In genomic region chr1:967466-968343, GRCh38 we compare ENCODE assay signal across 14 cellular contexts. TPM values are rescaled to one million over a fixed set of nuclear protein-coding genes. Genes with fewer than 3 reads are reported as not detected.
DNase-seq lines count a peak whose midpoint lies in the region; TF ChIP-seq lines count a peak whose summit lies in the region.
"Had no signal": no experiment of that assay in that cellular context is flagged by ENCODE, and none has a peak within 500 bp of the region (broad histone marks: within the 10 kb centered on the region; RNA-seq: fewer than 3 reads in every experiment).

No MANE protein-coding gene starts in this region.

- H3K27ac Mint-ChIP-seq in neural crest cell (ENCODE audit: unreplicated experiment): no peak overlapping the region

- 70% methylated on average over 2 of the region's 23 CpGs for WGBS in mammary epithelial cell (ENCODE audit: low coverage, missing lambda C conversion rate)

- no peaks in the 10 kb centered on the region for H3K9me3 Mint-ChIP-seq in neural crest cell
- H3K9me3 Mint-ChIP-seq: T-helper 2 cell treated with Interferon-gamma antibody and Interleukin-4, amounts not matched to agents 5 μg/mL and 100 μg/mL, for 36 hours had no signal

- H3K27me3 ChIP-seq in BLaER1 treated with 17β-estradiol and CSF1 and Interleukin-3, amounts not matched to agents 10 nM and 100 nM: peaks cover 19 to 52% (median 34%) of the 10 kb centered on the region in 11 experiments
- no peaks in the 10 kb centered on the region for H3K27me3 ChIP-seq in HAP-1 (ENCODE audit: low read depth)
- H3K27me3 ChIP-seq in mammary epithelial cell (ENCODE audit: insufficient read depth, low read length): no peaks in the 10 kb centered on the region
- peaks cover 23% of the 10 kb centered on the region for H3K27me3 ChIP-seq in BE2C

- DNase-seq in HAP-1 (ENCODE audit: low spot score in 2 of 2) (no peak), mammary epithelial cell (no peak), neural crest cell (ENCODE audit: low read depth, low spot score) (no peak), BE2C (no peak), kidney glomerular epithelial cell (lab: John Stamatoyannopoulos, UW) (no peak), glomerular visceral epithelial cell (ENCODE audit: extremely low spot score) (no peak)
- DNase-seq in activated effector memory CD4-positive, alpha-beta T cell treated with anti-CD3 and anti-CD28 coated beads, Interleukin-2, amount 50 U/mL, for 16 hours: no peak
- DNase-seq: GF-D8, NCI-H526 treated with DMSO at 0.1 percent for 48 hours had no signal

- H3K27ac ChIP-seq in BLaER1 treated with 17β-estradiol and CSF1 and Interleukin-3, amounts not matched to agents 10 nM and 100 nM: no peak overlapping the region
- peak overlapping the region; percentile 97 for H3K27ac ChIP-seq in mammary epithelial cell (ENCODE audit: insufficient read depth, low read depth, low read length)

- H3K4me1 Mint-ChIP-seq in neural crest cell: no peaks in the 10 kb centered on the region

- no TSS peak for BruUV-seq in mammary epithelial cell (replicated peaks; lab: Mats Ljungman, UMichigan)

- peaks cover 0 to 53% (median 12%) of the 10 kb centered on the region in 11 experiments; a peak in 13 of 22 replicates for H4K20me1 ChIP-seq in BLaER1 treated with 17β-estradiol and CSF1 and Interleukin-3, amounts not matched to agents 10 nM and 100 nM
- H4K20me1 ChIP-seq in mammary epithelial cell (ENCODE audit: insufficient read depth, low read length): no peaks in the 10 kb centered on the region

- peak overlapping the region in 6 of 10 experiments; percentile 60 to 73 (median 65); a peak in 11 of 20 replicates for H3K4me3 ChIP-seq in BLaER1 treated with 17β-estradiol and CSF1 and Interleukin-3, amounts not matched to agents 10 nM and 100 nM
- H3K4me3 ChIP-seq in HAP-1: peak overlapping the region; percentile 44; the same call in 1 of the 2 replicates
- peak overlapping the region; percentile 43 to 70 (median 59) for H3K4me3 ChIP-seq in mammary epithelial cell (replicated peaks in 1 of 3; ENCODE audit: insufficient read depth in 1 of 3, low read depth in 2 of 3, low read length in 3 of 3)
- no peak overlapping the region for H3K4me3 ChIP-seq in BE2C (ENCODE audit: low read depth, low read length)

- H3K79me2 ChIP-seq in mammary epithelial cell (ENCODE audit: insufficient read depth, low read length): peaks cover 13% of the 10 kb centered on the region

- peak overlapping the region in 5 of 11 experiments; percentile 53 to 72 (median 69); a peak in 2 of 22 replicates for H3K9ac ChIP-seq in BLaER1 treated with 17β-estradiol and CSF1 and Interleukin-3, amounts not matched to agents 10 nM and 100 nM
- H3K9ac ChIP-seq in mammary epithelial cell (ENCODE audit: insufficient read depth, low read length): peak overlapping the region; percentile 86

- dilution Hi-C loops in mammary epithelial cell (cut with HindIII; ENCODE audit: low sequenced_read_pairs): loop anchor here (5.0 to 10.0 kb wide), 3 partner anchors 100 to 405 kb away; no protein-coding TSS in a partner anchor

- no peaks in the 10 kb centered on the region for H3K36me3 Mint-ChIP-seq in neural crest cell (ENCODE audit: low read depth)

- no peaks in the 10 kb centered on the region for H3K9me3 ChIP-seq in BLaER1 treated with 17β-estradiol and CSF1 and Interleukin-3, amounts not matched to agents 10 nM and 100 nM (replicated peaks in 1 of 11)
- H3K9me3 ChIP-seq in HAP-1 (no peaks in the 10 kb centered on the region), mammary epithelial cell (replicated peaks; ENCODE audit: insufficient read depth, low read length) (no peaks in the 10 kb centered on the region), BE2C (no peaks in the 10 kb centered on the region)
- H3K9me3 ChIP-seq: mucosa of descending colon, thyroid gland had no signal

- in situ Hi-C loops in HAP-1 (cut with MboI; ENCODE audit: low sequenced_read_pairs): no loop called here
- in situ Hi-C loops in mammary epithelial cell (cut with MboI; ENCODE audit: low sequenced_read_pairs in 2 of 2): no loop called here

- H2AFZ ChIP-seq in mammary epithelial cell (ENCODE audit: low read depth, low read length): peak overlapping the region; percentile 85

- peaks cover 56% of the 10 kb centered on the region for H3K27me3 Mint-ChIP-seq in neural crest cell (ENCODE audit: low read depth)

- peaks cover 9 to 24% (median 15%) of the 10 kb centered on the region in 11 experiments for H3K36me3 ChIP-seq in BLaER1 treated with 17β-estradiol and CSF1 and Interleukin-3, amounts not matched to agents 10 nM and 100 nM
- H3K36me3 ChIP-seq in HAP-1 (replicated peaks) (peaks cover 22% of the 10 kb centered on the region), mammary epithelial cell (ENCODE audit: insufficient read depth, low read length) (no peaks in the 10 kb centered on the region), BE2C (peaks cover 16% of the 10 kb centered on the region)
- H3K36me3 ChIP-seq: thyroid gland had no signal

- CTCF ChIA-PET in mammary epithelial cell (lab: Charles Lee; ENCODE audit: low non-redundant PET): no interaction called here

- H3K4me2 ChIP-seq in BLaER1 treated with 17β-estradiol and CSF1 and Interleukin-3, amounts not matched to agents 10 nM and 100 nM: peak overlapping the region; percentile 87 to 100 (median 98)
- peak overlapping the region; percentile 95 for H3K4me2 ChIP-seq in mammary epithelial cell (ENCODE audit: insufficient read depth, low read depth, low read length)

- peak overlapping the region; percentile 10 for H3K4me3 Mint-ChIP-seq in neural crest cell

- peaks cover 19 to 30% (median 21%) of the 10 kb centered on the region in 10 experiments for H3K4me1 ChIP-seq in BLaER1 treated with 17β-estradiol and CSF1 and Interleukin-3, amounts not matched to agents 10 nM and 100 nM
- H3K4me1 ChIP-seq in HAP-1: peaks cover 14% of the 10 kb centered on the region
- peaks cover 28% of the 10 kb centered on the region for H3K4me1 ChIP-seq in mammary epithelial cell (ENCODE audit: insufficient read depth, low read length)
- peaks cover 4% of the 10 kb centered on the region for H3K4me1 ChIP-seq in BE2C

- TF ChIP-seq CTCF in mammary epithelial cell (conservative IDR thresholded peaks at IDR 0.05 in 1 of 2, IDR thresholded peaks at IDR 0.05 in 1 of 2; ENCODE audit: extremely low read depth in 1 of 2, insufficient read depth in 1 of 2, low read depth in 1 of 2, low read length in 2 of 2) (no peak), neural crest cell (conservative IDR thresholded peaks at IDR 0.05) (no peak), BE2C (IDR thresholded peaks at IDR 0.05; ENCODE audit: low read depth, low read length) (no peak)

- intact Hi-C loops in mammary epithelial cell (cut with micrococcal nuclease): loop anchor here (2.0 kb wide), 1 partner anchor 57 kb away; no protein-coding TSS in a partner anchor

RNA-seq across cellular contexts. Expression of gene PLEKHN1, which starts 1.4 kb away (rescaled TPM):
- total RNA-seq in mammary epithelial cell: 10 to 100 TPM in 1 of 2 donors, 1 to 10 TPM in 1; 4.8 to 28.6 TPM
- polyA plus RNA-seq in mammary epithelial cell: 4.6 TPM
- 9.7 TPM for polyA minus RNA-seq in mammary epithelial cell
- total RNA-seq in neural crest cell: not detected in 2 replicates
- polyA plus RNA-seq in BE2C (2012; ENCODE audit: insufficient read depth, insufficient read length, low read depth): not detected

RNA-seq across cellular contexts. Expression of gene KLHL17, which starts 7.3 kb away (rescaled TPM):
- total RNA-seq in mammary epithelial cell: 10 to 100 TPM in 1 of 2 donors, 1 to 10 TPM in 1; 4.3 to 18.9 TPM
- polyA plus RNA-seq in mammary epithelial cell: 12.4 TPM
- polyA minus RNA-seq in mammary epithelial cell: 1.4 TPM
- total RNA-seq in neural crest cell: 41.5 and 43.9 TPM in 2 replicates
- 127 TPM for polyA plus RNA-seq in BE2C (2012; ENCODE audit: insufficient read depth, insufficient read length, low read depth)

RNA-seq across cellular contexts. Expression of gene NOC2L, which starts 8.6 kb away (rescaled TPM):
- total RNA-seq in mammary epithelial cell (100 to 1,000 TPM in 1 of 2 donors, 10 to 100 TPM in 1; 62.0 to 124 TPM), neural crest cell (95.4 and 106 TPM in 2 replicates)
- polyA plus RNA-seq in mammary epithelial cell: 84.6 TPM
- polyA minus RNA-seq in mammary epithelial cell: 96.0 TPM
- polyA plus RNA-seq in BE2C (2012; ENCODE audit: insufficient read depth, insufficient read length, low read depth): 253 TPM

RNA-seq across cellular contexts. Expression of gene PERM1, which starts 14.2 kb away (rescaled TPM):
- total RNA-seq in mammary epithelial cell (not detected), neural crest cell (0.11 TPM in 1 of 2 replicates, not detected in the other)
- not detected for polyA plus RNA-seq in mammary epithelial cell
- polyA minus RNA-seq in mammary epithelial cell: not detected
- polyA plus RNA-seq in BE2C (2012; ENCODE audit: insufficient read depth, insufficient read length, low read depth): not detected
- total RNA-seq: dermis blood vessel endothelial cell had no signal

RNA-seq across cellular contexts. Expression of gene HES4, which starts 32.2 kb away (rescaled TPM):
- total RNA-seq in mammary epithelial cell (10 to 100 TPM in 1 of 2 donors, 1 to 10 TPM in 1; 6.4 to 24.7 TPM), neural crest cell (35.7 and 38.0 TPM in 2 replicates)
- 2.1 TPM for polyA plus RNA-seq in mammary epithelial cell
- polyA minus RNA-seq in mammary epithelial cell: not detected
- polyA plus RNA-seq in BE2C (2012; ENCODE audit: insufficient read depth, insufficient read length, low read depth): 0.99 TPM
